10 cellular contexts compared by ENCODE assay signal in the genomic region with DNA sequence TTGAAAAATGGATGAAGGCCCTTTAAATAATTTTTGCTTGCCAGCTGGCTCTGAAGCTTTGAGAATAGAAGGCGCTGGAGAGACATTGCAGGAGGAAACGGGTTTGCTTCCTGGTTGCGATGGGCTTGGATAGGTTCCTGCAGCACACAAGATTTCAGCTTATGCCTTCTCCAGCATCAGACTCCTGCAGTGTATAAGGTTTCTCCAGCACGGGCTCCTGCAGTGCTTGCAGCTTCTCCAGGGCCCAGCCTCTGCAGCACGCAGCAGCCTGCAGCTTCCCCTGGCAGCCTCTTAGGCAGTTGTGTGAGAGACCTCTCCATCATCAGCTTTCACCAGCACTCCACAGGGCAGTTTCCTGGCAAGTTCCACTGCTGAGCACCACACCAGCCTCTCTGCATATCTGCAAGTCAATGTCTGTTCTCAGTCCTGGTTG.
DNase-seq lines count a peak whose midpoint lies in the region; ATAC-seq and TF ChIP-seq lines count a peak whose summit lies in the region.
"Had no signal": no experiment of that assay in that cellular context is flagged by ENCODE, and none has a peak within 500 bp of the region (broad histone marks: within the 10 kb centered on the region; RNA-seq: fewer than 3 reads in every experiment).

No MANE protein-coding gene starts in this region.

- H3K27me3 ChIP-seq in tibial artery = no peaks in the 10 kb centered on the region
- no peaks in the 10 kb centered on the region; the same call in 1 of the 2 replicates for H3K27me3 ChIP-seq in HAP-1 (ENCODE audit: low read depth)
- H3K27me3 ChIP-seq: gastrocnemius medialis had no signal

- H3K9me3 ChIP-seq in tibial artery = no peaks in the 10 kb centered on the region
- no peaks in the 10 kb centered on the region for H3K9me3 ChIP-seq in HAP-1
- H3K9me3 ChIP-seq: gastrocnemius medialis had no signal

- no peak overlapping the region for H3K4me3 ChIP-seq in tibial artery
- no peak overlapping the region for H3K4me3 ChIP-seq in HAP-1
- H3K4me3 ChIP-seq: gastrocnemius medialis had no signal

- no peak for TF ChIP-seq CTCF in tibial artery (IDR thresholded peaks at IDR 0.05)

- no peak for ATAC-seq in HG03045 (IDR thresholded peaks at IDR 0.05; ENCODE audit: unreplicated experiment)
- ATAC-seq: gastrocnemius medialis had no signal

- H3K36me3 ChIP-seq in tibial artery = no peaks in the 10 kb centered on the region
- H3K36me3 ChIP-seq in HAP-1 (replicated peaks) = no peaks in the 10 kb centered on the region
- H3K36me3 ChIP-seq: gastrocnemius medialis had no signal

- peaks cover 0 to 4% (median 2%) of the 10 kb centered on the region in 4 donors for H3K4me1 ChIP-seq in tibial artery
- H3K4me1 ChIP-seq in HAP-1 = 0 out of 2 replicates have a peak, but pooled peaks cover 2% of the 10 kb centered on the region
- H3K4me1 ChIP-seq: gastrocnemius medialis had no signal

- DNase-seq in NCI-H1092 (lab: John Stamatoyannopoulos, UW) (peak; percentile 3), amygdala (lab: John Stamatoyannopoulos, UW) (peak in 41 of 56 donors; percentile 4 to 81 (median 17)), hippocampal formation (lab: John Stamatoyannopoulos, UW) (peak; percentile 25 to 37), stromal cell of bone marrow (ENCODE audit: low read depth) (peak; percentile 40), tibial artery (no peak), HAP-1 (ENCODE audit: low spot score in 2 of 2) (no peak)
- DNase-seq: activated CD4-positive, alpha-beta T cell treated with anti-CD3 and anti-CD28 coated beads, Interleukin-2, amount 50 U/mL, for 4 hours; gastrocnemius medialis; stimulated activated CD4-positive, alpha-beta T cell treated with anti-CD3 and anti-CD28 coated beads, Interleukin-4, amount 100 ng/mL, for 1 hour had no signal

- H3K27ac ChIP-seq in tibial artery = no peak overlapping the region
- H3K27ac ChIP-seq: gastrocnemius medialis had no signal

- intact Hi-C loops in tibial artery (cut with DNase I; ENCODE audit: low total_unique reads) = no loop called here

- in situ Hi-C loops in HAP-1 (cut with MboI; ENCODE audit: low sequenced_read_pairs) = no loop called here

Comparison
In these comparisons a context has a peak if more than half of its experiments do, and no peak if none do; other contexts are left out.
1. DNase-seq: peak in NCI-H1092 (single experiment), amygdala (41 of 56), hippocampal formation (2 of 2) and stromal cell of bone marrow (single experiment); none in tibial artery (0 of 2) and HAP-1 (0 of 2).